ENCODE assay signal across 11 cellular contexts in the genomic region with DNA sequence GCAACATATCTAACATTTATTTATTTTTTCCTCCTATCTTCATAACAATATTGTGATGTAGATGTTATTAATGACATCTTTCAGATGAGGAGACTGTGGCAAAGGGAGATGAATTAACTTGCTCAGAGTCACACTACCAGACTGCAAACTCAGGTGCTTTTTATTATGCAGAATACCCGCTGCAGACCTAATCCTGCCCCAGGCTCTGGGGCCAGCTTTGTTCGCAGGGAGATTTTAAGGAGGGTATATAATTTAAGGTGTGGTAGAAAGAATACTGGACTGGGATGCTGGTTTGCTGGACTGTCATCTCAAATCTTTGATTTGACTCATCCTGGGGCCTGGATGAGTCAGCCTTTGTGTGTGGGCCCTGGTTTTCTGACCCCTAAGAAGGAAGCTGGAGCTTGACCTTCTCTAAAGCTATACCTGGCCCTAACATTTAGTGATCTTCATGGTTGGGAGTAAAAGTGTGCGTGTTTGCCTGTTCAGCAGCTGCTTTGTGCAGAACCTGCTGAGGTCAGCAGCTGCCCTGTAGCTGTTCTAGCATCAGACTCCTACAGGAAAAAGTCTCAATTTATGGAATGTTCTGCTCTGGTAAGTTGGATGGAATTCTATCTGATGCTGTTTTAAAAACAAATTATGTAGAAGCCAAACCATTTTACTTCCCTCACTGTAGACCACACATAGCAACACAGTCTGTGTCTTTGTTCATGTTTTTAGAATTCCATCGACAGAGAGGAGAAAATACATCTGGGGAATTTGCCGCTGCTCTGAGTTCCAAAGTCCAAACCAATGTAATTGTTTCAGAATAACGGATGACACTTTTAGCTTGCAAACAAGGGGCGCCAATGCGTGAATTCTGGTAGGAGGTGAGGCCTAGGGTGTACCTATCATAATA. TPM values are rescaled to one million over a fixed set of nuclear protein-coding genes. Genes with fewer than 3 reads are reported as not detected.
DNase-seq lines count a peak whose midpoint lies in the region; ATAC-seq and TF ChIP-seq lines count a peak whose summit lies in the region.
"Had no signal": no experiment of that assay in that cellular context is flagged by ENCODE, and none has a peak within 500 bp of the region (broad histone marks: within the 10 kb centered on the region; RNA-seq: fewer than 3 reads in every experiment).

No MANE protein-coding gene starts in this region.

- no peak for TF ChIP-seq CTCF in astrocyte of the spinal cord (IDR thresholded peaks at IDR 0.05; ENCODE audit: low read depth, low read length)
- TF ChIP-seq CTCF in thoracic aorta (IDR thresholded peaks at IDR 0.05) = no peak
- TF ChIP-seq CTCF in upper lobe of left lung (IDR thresholded peaks at IDR 0.05) = no peak

- H3K4me1 ChIP-seq in thoracic aorta (ENCODE audit: control insufficient read depth in 1 of 2, low read depth in 2 of 2) (peaks cover 3 to 17% of the 10 kb centered on the region in 2 donors), upper lobe of left lung (peaks cover 7 to 26% (median 8%) of the 10 kb centered on the region in 4 donors)

- H3K27me3 ChIP-seq in thoracic aorta (replicated peaks; ENCODE audit: insufficient read depth) = no peaks in the 10 kb centered on the region
- H3K27me3 ChIP-seq in upper lobe of left lung = no peaks in the 10 kb centered on the region

- WGBS in upper lobe of left lung, 2 donors = 90 to 92% methylated on average over 8 of the region's 8 CpGs

- H3K36me3 ChIP-seq in thoracic aorta (no peaks in the 10 kb centered on the region), upper lobe of left lung (no peaks in the 10 kb centered on the region)

- ATAC-seq in HG02981 (IDR thresholded peaks at IDR 0.05; ENCODE audit: unreplicated experiment) = peak; percentile 57
- ATAC-seq in thoracic aorta (ENCODE audit: insufficient number of reproducible peaks, low FRiP score, low read depth) = peak; percentile 24
- ATAC-seq in upper lobe of left lung (ENCODE audit: low FRiP score in 2 of 2) = no peak
- ATAC-seq: esophagus mucosa had no signal

- no peak for TF ChIP-seq EP300 in upper lobe of left lung (IDR thresholded peaks at IDR 0.05)

- H3K9me3 ChIP-seq in thoracic aorta = no peaks in the 10 kb centered on the region
- no peaks in the 10 kb centered on the region for H3K9me3 ChIP-seq in upper lobe of left lung

- in situ Hi-C loops in astrocyte of the spinal cord (cut with HindIII; ENCODE audit: low sequenced_read_pairs) = no loop called here

- DNase-seq in DMS53 (lab: John Stamatoyannopoulos, UW) (peak; percentile 43), DMS53 treated with DMSO at 0.1 percent for 48 hours (lab: John Stamatoyannopoulos, UW; ENCODE audit: unreplicated experiment) (no peak), astrocyte of the spinal cord (ENCODE audit: low read depth, low spot score) (peak; percentile 61), thoracic aorta (ENCODE audit: low spot score) (no peak), upper lobe of left lung (no peak), SHP77 (lab: John Stamatoyannopoulos, UW) (no peak), inferior parietal cortex (ENCODE audit: extremely low spot score) (no peak)
- DNase-seq: activated CD4-positive, alpha-beta T cell treated with anti-CD3 and anti-CD28 coated beads for 4 hours had no signal

- H3K27ac ChIP-seq in thoracic aorta (no peak overlapping the region), upper lobe of left lung (no peak overlapping the region)
- H3K27ac ChIP-seq: 22Rv1 had no signal

- no peak for TF ChIP-seq POLR2A in upper lobe of left lung (IDR thresholded peaks at IDR 0.05)

- H3K4me3 ChIP-seq in astrocyte of the spinal cord (ENCODE audit: low read depth, low read length) = no peak overlapping the region
- no peak overlapping the region for H3K4me3 ChIP-seq in thoracic aorta
- no peak overlapping the region for H3K4me3 ChIP-seq in upper lobe of left lung

RNA-seq across cellular contexts. Expression of a gene that starts 4.5 kb away (rescaled TPM):
- total RNA-seq in thoracic aorta (10 to 100 TPM; 16.0 to 26.5 TPM), upper lobe of left lung (10 to 100 TPM in 5 of 6 donors, 1 to 10 TPM in 1; 9.5 to 49.2 (median 12.9) TPM)

Comparison
In these comparisons a context has a peak if more than half of its experiments do, and no peak if none do; other contexts are left out.
1. DNase-seq: peak in DMS53 (single experiment) and astrocyte of the spinal cord (single experiment); none in DMS53 treated with DMSO at 0.1 percent for 48 hours (single experiment), thoracic aorta (single experiment), upper lobe of left lung (0 of 2), SHP77 (0 of 2) and inferior parietal cortex (single experiment).
2. ATAC-seq: peak in HG02981 (single experiment) and thoracic aorta (single experiment); none in upper lobe of left lung (0 of 2).